In the genomic region with DNA sequence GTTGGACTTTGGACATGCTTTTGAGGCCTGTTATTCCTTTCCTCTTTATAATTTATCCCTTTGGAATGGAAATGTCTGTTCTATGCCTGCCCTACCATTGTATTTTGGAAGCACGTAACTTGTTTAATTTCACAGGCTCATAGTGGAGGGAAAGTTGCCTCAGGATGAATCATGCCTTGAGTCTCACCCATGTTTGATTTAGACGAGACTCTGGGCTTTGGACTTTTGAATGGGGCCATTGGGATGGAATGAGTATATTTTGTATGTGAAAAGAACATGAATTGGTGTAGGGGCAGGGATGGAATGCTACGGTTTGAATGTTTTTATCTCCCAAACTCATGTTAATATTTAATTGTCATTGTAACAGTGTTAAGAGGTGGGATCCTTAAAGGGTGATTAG, we compare ENCODE assay signal across 9 cellular contexts. TPM values are rescaled to one million over a fixed set of nuclear protein-coding genes. Genes with fewer than 3 reads are reported as not detected.
"Had no signal": no experiment of that assay in that cellular context is flagged by ENCODE, and none has a peak within 500 bp of the region (broad histone marks: within the 10 kb centered on the region; RNA-seq: fewer than 3 reads in every experiment).

No MANE protein-coding gene starts in this region.

- H3K27ac ChIP-seq: HL-60 had no signal

- H3K9me3 Mint-ChIP-seq: HFFc6 had no signal

- H3K27ac Mint-ChIP-seq: HFFc6 had no signal

- DNase-seq: GOT3, H7, HFFc6, IMR-90 had no signal

- H3K4me3 Mint-ChIP-seq: HFFc6 had no signal

- ATAC-seq: HCT116 had no signal

- H3K4me3 ChIP-seq: HAP-1 had no signal

- H3K4me1 ChIP-seq: HAP-1 had no signal

RNA-seq across cellular contexts. Expression of a gene that starts 10.8 kb away (rescaled TPM):
- total RNA-seq: H4, H7, IMR-90 had no signal

RNA-seq across cellular contexts. Expression of a gene that starts 17.8 kb away (rescaled TPM):
- total RNA-seq: H4, HT1080, IMR-90 had no signal

RNA-seq across cellular contexts. Expression of a gene that starts 43.1 kb away (rescaled TPM):
- total RNA-seq: H4, HFFc6, HT1080, IMR-90 had no signal
